ENCODE assay signal across 8 cellular contexts in the genomic region with DNA sequence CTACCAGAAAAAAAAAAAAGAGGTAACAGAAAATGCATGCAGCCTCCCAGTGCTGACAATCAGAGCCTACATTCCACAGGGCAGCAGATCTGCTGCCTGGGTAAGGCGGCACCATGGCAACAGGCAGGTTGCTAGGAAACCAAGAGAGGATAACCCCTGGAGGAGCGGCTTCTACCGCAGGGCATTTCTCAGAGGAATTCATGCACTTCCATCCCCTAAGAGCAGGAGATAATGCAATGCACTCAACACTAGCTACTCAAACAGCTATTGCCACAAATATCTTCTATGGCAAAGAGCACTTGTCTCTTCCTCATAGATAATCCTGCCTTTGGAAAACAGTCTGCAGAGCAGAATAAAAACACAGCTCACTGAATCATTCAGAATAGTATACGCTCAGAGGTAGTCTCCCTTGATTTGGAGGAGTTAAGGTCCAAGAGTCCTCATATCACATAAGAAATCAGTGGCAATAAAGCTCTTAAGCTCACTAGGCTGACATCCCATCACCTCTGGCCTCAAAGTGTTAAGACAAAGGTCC. TPM values are rescaled to one million over a fixed set of nuclear protein-coding genes. Genes with fewer than 3 reads are reported as not detected.
A peak's percentile ranks its signal among the peaks of the same experiment; 100 is the strongest.
DNase-seq lines count a peak whose midpoint lies in the region; ATAC-seq and TF ChIP-seq lines count a peak whose summit lies in the region.

No MANE protein-coding gene starts in this region.

- CTCF ChIA-PET in Caco-2 (lab: Charles Lee) (interaction anchor here (0.6 to 3.5 kb wide), 7 partner anchors 11 to 1689 kb away, joined by 3 to 27 read pairs (median 3); partner anchors contain the start of genes PSAP and VSIR), WTC11 (lab: Charles Lee) (interaction anchor here (0.6 to 9.7 kb wide), 6 partner anchors 11 to 479 kb away, joined by 3 to 133 read pairs (median 5); partner anchors contain the start of gene PSAP)

- H3K9me3 Mint-ChIP-seq in Caco-2 (ENCODE audit: unreplicated experiment) (no peaks in the 10 kb centered on the region), WTC11 (no peaks in the 10 kb centered on the region)

- TF ChIP-seq CTCF in Caco-2 (IDR thresholded peaks at IDR 0.05; ENCODE audit: insufficient read depth in 1 of 2, low read depth in 1 of 2, low read length in 1 of 2, severe bottlenecking in 1 of 2, unreplicated experiment in 1 of 2), result no peak
- no peak for TF ChIP-seq CTCF in WTC11 (IDR thresholded peaks at IDR 0.05)

- peaks cover 2% of the 10 kb centered on the region; the same call in 1 of the 2 replicates for H3K36me3 ChIP-seq in Caco-2 (ENCODE audit: control insufficient read depth, insufficient read depth, low read length)

- peaks cover 92% of the 10 kb centered on the region for H3K4me1 ChIP-seq in Caco-2

- BruUV-seq in Caco-2 (replicated peaks; lab: Mats Ljungman, UMichigan), result no TSS peak

- no peak overlapping the region for H3K4me3 ChIP-seq in Caco-2 (ENCODE audit: low read depth, low read length)

- H3K36me3 Mint-ChIP-seq in Caco-2 (ENCODE audit: insufficient read depth, unreplicated experiment), result peaks cover 35% of the 10 kb centered on the region
- H3K36me3 Mint-ChIP-seq in WTC11, result no peaks in the 10 kb centered on the region

- H3K9me3 ChIP-seq in Caco-2, result no peaks in the 10 kb centered on the region

- H3K4me3 Mint-ChIP-seq in Caco-2 (ENCODE audit: unreplicated experiment), result peak overlapping the region; percentile 21
- no peak overlapping the region for H3K4me3 Mint-ChIP-seq in WTC11

- DNase-seq in Caco-2 (peak; percentile 95 to 97), NCI-H128 (lab: John Stamatoyannopoulos, UW; ENCODE audit: unreplicated experiment) (peak; percentile 42), WTC11 (ENCODE audit: low spot score) (peak; percentile 95), cardiac septum (ENCODE audit: low spot score) (peak; percentile 85), pulmonary artery endothelial cell (ENCODE audit: low read depth, low spot score) (peak; percentile 63), NK-92 (lab: John Stamatoyannopoulos, UW; ENCODE audit: unreplicated experiment) (no peak)
- no peak for DNase-seq in activated CD4-positive, alpha-beta T cell treated with anti-CD3 and anti-CD28 coated beads for 1 hour

- ATAC-seq in WTC11, result peak; percentile 93
- ATAC-seq in GM18517 (IDR thresholded peaks at IDR 0.05; ENCODE audit: unreplicated experiment), result no peak

- H3K27me3 Mint-ChIP-seq in Caco-2 (ENCODE audit: insufficient read depth, unreplicated experiment) (no peaks in the 10 kb centered on the region), WTC11 (ENCODE audit: low read depth) (no peaks in the 10 kb centered on the region)

- POLR2A ChIA-PET in Caco-2 (lab: Charles Lee), result interaction anchor here (0.6 to 1.8 kb wide), 5 partner anchors 10 to 1694 kb away, joined by 3 to 29 read pairs (median 4); partner anchors contain the start of genes PSAP and TYSND1
- POLR2A ChIA-PET in WTC11 (lab: Charles Lee), result interaction anchor here (2.0 kb wide), 1 partner anchor 11 kb away, joined by 12 read pairs; the partner anchor contains the start of gene PSAP

- intact Hi-C loops in Caco-2 (cut with micrococcal nuclease; ENCODE audit: unreplicated experiment), result loop anchor here (1.0 to 2.0 kb wide), 3 partner anchors 10 to 1689 kb away; no protein-coding TSS in a partner anchor
- intact Hi-C loops in cardiac septum (cut with DNase I), result no loop called here

- H3K27ac Mint-ChIP-seq in Caco-2 (ENCODE audit: unreplicated experiment), result peak overlapping the region; percentile 80
- peak overlapping the region; percentile 89 for H3K27ac Mint-ChIP-seq in WTC11

- H3K4me1 Mint-ChIP-seq in Caco-2 (ENCODE audit: low read depth, unreplicated experiment) (peaks cover 65% of the 10 kb centered on the region), WTC11 (peaks cover 67% of the 10 kb centered on the region)

- H3K27me3 ChIP-seq in Caco-2 (replicated peaks; ENCODE audit: control insufficient read depth, insufficient read depth, low read length), result no peaks in the 10 kb centered on the region

TF ChIP-seq in WTC11, 78 proteins besides CTCF, POLR2A, EP300 and RAD21:
- TF ChIP-seq ATF1 (CRISPR knock-in tag; IDR thresholded peaks at IDR 0.05) (no peak), RORB (CRISPR knock-in tag; IDR thresholded peaks at IDR 0.05) (no peak), NR3C1 (CRISPR knock-in tag; conservative IDR thresholded peaks at IDR 0.05; ENCODE audit: low read depth) (no peak), ZNF138 (CRISPR knock-in tag; conservative IDR thresholded peaks at IDR 0.05) (no peak), NFYB (CRISPR knock-in tag; conservative IDR thresholded peaks at IDR 0.05; ENCODE audit: low read depth) (no peak)
- TF ChIP-seq, protein P1, sequence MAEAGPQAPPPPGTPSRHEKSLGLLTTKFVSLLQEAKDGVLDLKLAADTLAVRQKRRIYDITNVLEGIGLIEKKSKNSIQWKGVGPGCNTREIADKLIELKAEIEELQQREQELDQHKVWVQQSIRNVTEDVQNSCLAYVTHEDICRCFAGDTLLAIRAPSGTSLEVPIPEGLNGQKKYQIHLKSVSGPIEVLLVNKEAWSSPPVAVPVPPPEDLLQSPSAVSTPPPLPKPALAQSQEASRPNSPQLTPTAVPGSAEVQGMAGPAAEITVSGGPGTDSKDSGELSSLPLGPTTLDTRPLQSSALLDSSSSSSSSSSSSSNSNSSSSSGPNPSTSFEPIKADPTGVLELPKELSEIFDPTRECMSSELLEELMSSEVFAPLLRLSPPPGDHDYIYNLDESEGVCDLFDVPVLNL (CRISPR knock-in tag; IDR thresholded peaks at IDR 0.05; ENCODE audit: borderline replicate concordance, low read depth), result no peak

RNA-seq across cellular contexts. Expression of gene PSAP, which starts 10.8 kb away (rescaled TPM):
- 1,227 and 1,316 TPM in 2 replicates for total RNA-seq in Caco-2 (2022)
- total RNA-seq in WTC11 (2021), result 397 to 474 TPM (median 462 TPM) in 3 replicates
- total RNA-seq in cardiac septum, result 1,123 TPM
- 664 and 790 TPM in 2 replicates for total RNA-seq in pulmonary artery endothelial cell

Comparison
In these comparisons a context has a peak if more than half of its experiments do, and no peak if none do; other contexts are left out.
1. DNase-seq: peak in Caco-2 (2 of 2), NCI-H128 (single experiment), WTC11 (single experiment), cardiac septum (single experiment) and pulmonary artery endothelial cell (single experiment); none in NK-92 (single experiment) and activated CD4-positive, alpha-beta T cell treated with anti-CD3 and anti-CD28 coated beads for 1 hour (single experiment).